Comparison of ENCODE assay signal across 8 cellular contexts in the genomic region with DNA sequence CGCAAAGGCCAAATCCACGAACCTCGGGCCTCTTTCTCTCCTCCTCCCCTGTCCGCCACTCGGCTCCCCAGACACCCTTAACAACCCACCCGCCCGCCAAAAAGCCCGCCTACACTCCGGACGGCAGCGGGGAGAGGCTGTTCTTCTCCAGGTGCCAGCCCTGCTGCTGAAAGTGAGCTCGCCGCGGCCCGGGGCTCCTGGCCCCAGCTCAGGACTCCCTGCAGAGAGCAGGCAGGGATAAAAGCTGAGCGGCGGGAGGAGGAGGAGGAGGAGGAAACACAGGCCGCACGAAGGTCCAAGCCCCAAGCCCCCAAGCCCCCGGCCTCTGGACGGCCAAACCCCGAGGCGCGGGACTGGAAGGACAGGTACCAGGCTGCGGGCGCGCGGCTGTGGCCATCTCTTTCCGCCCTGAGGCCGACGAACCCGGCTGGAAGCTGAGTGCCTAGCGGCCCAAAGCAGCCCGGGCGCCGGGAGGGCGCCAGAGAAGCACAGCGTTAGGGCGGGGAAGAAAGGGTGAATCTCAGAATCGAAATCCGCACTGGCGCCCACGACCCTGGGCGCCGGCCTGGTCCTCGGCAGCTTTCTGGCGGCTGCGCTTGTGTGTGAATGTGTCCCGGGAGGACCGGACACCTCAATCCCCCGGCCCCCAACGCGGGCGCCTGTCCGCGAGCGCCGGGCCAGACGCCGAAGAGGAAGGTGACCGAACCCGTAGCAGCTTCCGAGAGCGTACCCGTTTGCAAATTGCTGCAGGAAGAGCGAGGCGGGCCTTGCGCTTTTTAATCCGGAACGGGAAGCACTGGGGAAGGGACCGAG. TPM values are rescaled to one million over a fixed set of nuclear protein-coding genes. Genes with fewer than 3 reads are reported as not detected.
A peak's percentile ranks its signal among the peaks of the same experiment; 100 is the strongest.
DNase-seq lines count a peak whose midpoint lies in the region; ATAC-seq and TF ChIP-seq lines count a peak whose summit lies in the region.

No MANE protein-coding gene starts in this region.

- no peaks in the 10 kb centered on the region for H3K9me3 ChIP-seq in cardiac muscle cell (ENCODE audit: low read depth)
- no peaks in the 10 kb centered on the region for H3K9me3 ChIP-seq in psoas muscle

- peaks cover 17% of the 10 kb centered on the region for H3K4me1 ChIP-seq in cardiac muscle cell (ENCODE audit: low read depth)
- H3K4me1 ChIP-seq in psoas muscle: peaks cover 29% of the 10 kb centered on the region

- peak; percentile 53 for DNase-seq in activated CD4-positive, alpha-beta T cell treated with anti-CD3 and anti-CD28 coated beads for 48 hours
- DNase-seq in activated CD4-positive, alpha-beta T cell treated with anti-CD3 and anti-CD28 coated beads, Interleukin-2, amount 50 U/mL, for 1 hour: no peak
- DNase-seq in activated CD4-positive, alpha-beta memory T cell treated with anti-CD3 and anti-CD28 coated beads for 36 hours: peak; percentile 45
- DNase-seq in cardiac muscle cell (ENCODE audit: low read depth in 1 of 2, low spot score in 1 of 2) (peak in 1 of 2 donors; percentile 56), psoas muscle (peak in 1 of 2 donors; percentile 57), LoVo (ENCODE audit: low spot score) (no peak), NCI-H146 treated with DMSO at 0.1 percent for 48 hours (lab: John Stamatoyannopoulos, UW; ENCODE audit: unreplicated experiment) (no peak)

- CTCF ChIA-PET in activated CD4-positive, alpha-beta memory T cell treated with anti-CD3 and anti-CD28 coated beads for 36 hours (lab: Charles Lee): interaction anchor here (0.8 to 1.6 kb wide), 2 partner anchors 108 to 544 kb away, joined by 3 to 4 read pairs; no protein-coding TSS in a partner anchor

- H3K27me3 ChIP-seq in cardiac muscle cell (peaks cover 97% of the 10 kb centered on the region), psoas muscle (ENCODE audit: insufficient read depth in 3 of 3, low read length in 2 of 3) (peaks cover 0 to 100% (median 65%) of the 10 kb centered on the region in 3 donors)

- H3K36me3 ChIP-seq in cardiac muscle cell: no peaks in the 10 kb centered on the region
- no peaks in the 10 kb centered on the region for H3K36me3 ChIP-seq in psoas muscle (ENCODE audit: insufficient read depth in 1 of 2, low read depth in 1 of 2)

- peak overlapping the region; percentile 6 for H3K4me3 ChIP-seq in cardiac muscle cell
- peak overlapping the region; percentile 65 for H3K4me3 ChIP-seq in psoas muscle

- peaks cover 85% of the 10 kb centered on the region for H3K27me3 Mint-ChIP-seq in activated CD4-positive, alpha-beta memory T cell treated with anti-CD3 and anti-CD28 coated beads for 36 hours

- peaks cover 5% of the 10 kb centered on the region for H3K9me3 Mint-ChIP-seq in activated CD4-positive, alpha-beta memory T cell treated with anti-CD3 and anti-CD28 coated beads for 36 hours

- POLR2A ChIA-PET in activated CD4-positive, alpha-beta memory T cell treated with anti-CD3 and anti-CD28 coated beads for 36 hours (lab: Charles Lee): no interaction called here

- intact Hi-C loops in activated CD4-positive, alpha-beta memory T cell treated with anti-CD3 and anti-CD28 coated beads for 36 hours (cut with micrococcal nuclease): loop anchor here (1.0 to 10.0 kb wide), 3 partner anchors 7 to 511 kb away; no protein-coding TSS in a partner anchor
- intact Hi-C loops in psoas muscle (cut with DNase I): loop anchor here (5.0 to 10.0 kb wide), 2 partner anchors 259 to 531 kb away; no protein-coding TSS in a partner anchor

- TF ChIP-seq CTCF in cardiac muscle cell (IDR thresholded peaks at IDR 0.05; ENCODE audit: low read depth, low read length): no peak
- TF ChIP-seq CTCF in psoas muscle (IDR thresholded peaks at IDR 0.05): no peak

- peaks cover 59% of the 10 kb centered on the region for H3K4me1 Mint-ChIP-seq in activated CD4-positive, alpha-beta memory T cell treated with anti-CD3 and anti-CD28 coated beads for 36 hours (ENCODE audit: low read depth)

- H3K27ac Mint-ChIP-seq in activated CD4-positive, alpha-beta memory T cell treated with anti-CD3 and anti-CD28 coated beads for 36 hours: peak overlapping the region; percentile 55

- ATAC-seq in psoas muscle (peak in 2 of 4 donors; percentile 46 to 48), GM19328 (IDR thresholded peaks at IDR 0.05; ENCODE audit: unreplicated experiment) (no peak)

- peak overlapping the region; percentile 70 for H3K4me3 Mint-ChIP-seq in activated CD4-positive, alpha-beta memory T cell treated with anti-CD3 and anti-CD28 coated beads for 36 hours

- 3 to 5% (median 3%) methylated on average over 59 to 71 of the region's 71 CpGs for WGBS in psoas muscle, 3 donors

- H3K27ac ChIP-seq in cardiac muscle cell: no peak overlapping the region
- H3K27ac ChIP-seq in psoas muscle: peak overlapping the region; percentile 60

- H3K36me3 Mint-ChIP-seq in activated CD4-positive, alpha-beta memory T cell treated with anti-CD3 and anti-CD28 coated beads for 36 hours: peaks cover 21% of the 10 kb centered on the region

RNA-seq across cellular contexts. Expression of a gene that starts 3.2 kb away (rescaled TPM):
- 1 to 10 TPM in 1 of 2 experiments, under 1 TPM in 1; 1.00 to 1.3 TPM for total RNA-seq in activated CD4-positive, alpha-beta memory T cell treated with anti-CD3 and anti-CD28 coated beads for 36 hours
- total RNA-seq in cardiac muscle cell: 0.78 and 0.92 TPM in 2 replicates
- 0.26 and 0.69 TPM in 2 replicates for polyA plus RNA-seq in cardiac muscle cell
- total RNA-seq in psoas muscle: 10 to 100 TPM in 1 of 4 donors, 1 to 10 TPM in 3; 4.6 to 12.8 (median 7.4) TPM
- polyA plus RNA-seq in psoas muscle: 1 to 10 TPM; 4.7 to 9.3 (median 7.7) TPM

Comparison
In these comparisons a context has a peak if more than half of its experiments do, and no peak if none do; other contexts are left out.
1. DNase-seq: peak in activated CD4-positive, alpha-beta T cell treated with anti-CD3 and anti-CD28 coated beads for 48 hours (single experiment) and activated CD4-positive, alpha-beta memory T cell treated with anti-CD3 and anti-CD28 coated beads for 36 hours (single experiment); none in activated CD4-positive, alpha-beta T cell treated with anti-CD3 and anti-CD28 coated beads, Interleukin-2, amount 50 U/mL, for 1 hour (single experiment), LoVo (single experiment) and NCI-H146 treated with DMSO at 0.1 percent for 48 hours (single experiment).